8 cellular contexts compared by ENCODE assay signal in the genomic region with DNA sequence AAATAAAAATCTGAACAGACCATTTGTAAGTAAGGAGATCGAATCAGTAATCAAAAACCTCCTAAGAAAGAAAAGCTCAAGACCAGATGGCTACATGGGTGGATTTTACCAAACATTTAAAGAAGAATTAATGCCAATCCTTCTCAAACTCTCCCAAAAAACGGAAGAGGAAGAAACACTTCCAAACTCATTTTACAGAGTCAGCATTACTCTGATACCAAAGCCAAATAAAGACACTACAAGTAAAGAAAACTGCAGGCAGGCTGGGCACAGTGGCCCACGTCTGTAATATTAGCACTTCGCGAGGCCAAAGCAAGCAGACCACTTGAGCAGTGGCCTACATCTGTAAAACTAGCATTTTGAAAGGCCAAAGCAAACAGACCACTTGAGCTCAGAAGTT.
"Had no signal": no experiment of that assay in that cellular context is flagged by ENCODE, and none has a peak within 500 bp of the region (broad histone marks: within the 10 kb centered on the region; RNA-seq: fewer than 3 reads in every experiment).

No MANE protein-coding gene starts in this region.

- H3K27me3 Mint-ChIP-seq: IgD-negative memory B cell had no signal

- DNase-seq: GM23248, H9, HCEC 1CT, KG1 had no signal

- FAIRE-seq: H1, H54, HTR-8/SVneo had no signal

- H2AFZ ChIP-seq: GM23248 had no signal

- H3K4me3 Mint-ChIP-seq: H9, IgD-negative memory B cell had no signal

- H3K9ac ChIP-seq: GM23248 had no signal

- H3K4me1 Mint-ChIP-seq: H9, IgD-negative memory B cell had no signal

- H3K27ac ChIP-seq: GM23248 had no signal

- H3K4me3 ChIP-seq: GM23248 had no signal

- H3K27ac Mint-ChIP-seq: H9, IgD-negative memory B cell had no signal

- H3K36me3 Mint-ChIP-seq: IgD-negative memory B cell had no signal
